Comparison of ENCODE assay signal across 17 cellular contexts in genomic region chr11:43222215-43222614, GRCh38.
"Had no signal": no experiment of that assay in that cellular context is flagged by ENCODE, and none has a peak within 500 bp of the region (broad histone marks: within the 10 kb centered on the region; RNA-seq: fewer than 3 reads in every experiment).

No MANE protein-coding gene starts in this region.

- H3K4me1 Mint-ChIP-seq: memory B cell, natural killer cell had no signal

- H3K27ac Mint-ChIP-seq: activated CD8-positive, alpha-beta T cell treated with anti-CD3 and anti-CD28 coated beads for 36 hours; memory B cell; natural killer cell had no signal

- H3K9me3 Mint-ChIP-seq: activated T-cell treated with anti-CD3 and anti-CD28 coated beads, Interleukin-2, amount 50 U/mL, for 4 hours had no signal

- ATAC-seq: activated CD8-positive, alpha-beta T cell treated with anti-CD3 and anti-CD28 coated beads for 36 hours; activated T-cell treated with anti-CD3 and anti-CD28 coated beads, Interleukin-2, amount 50 U/mL, for 4 hours; natural killer cell; right cardiac atrium; stimulated activated naive CD8-positive, alpha-beta T cell treated with anti-CD3 and anti-CD28 coated beads, Interleukin-15, Interleukin-2, amounts not matched to agents 100 U/mL and 50 U/mL, for 24 hours had no signal

- H3K27me3 Mint-ChIP-seq: memory B cell had no signal

- DNase-seq: activated CD4-positive, alpha-beta T cell treated with anti-CD3 and anti-CD28 coated beads for 4 hours; activated CD8-positive, alpha-beta T cell treated with anti-CD3 and anti-CD28 coated beads for 36 hours; activated effector memory CD4-positive, alpha-beta T cell treated with Interleukin-2 at 50 U/mL for 16 hours; activated naive CD4-positive, alpha-beta T cell treated with anti-CD3 and anti-CD28 coated beads, Interleukin-2, amount 50 U/mL, for 16 hours; activated T-cell treated with anti-CD3 and anti-CD28 coated beads, Interleukin-2, amount 50 U/mL, for 4 hours; erythroblast; left ventricle myocardium inferior; natural killer cell; nucleus accumbens; right cardiac atrium; stimulated activated CD4-positive, alpha-beta T cell treated with anti-CD3 and anti-CD28 coated beads, Interleukin-4, amount 100 ng/mL, for 4 hours; stimulated activated CD8-positive, alpha-beta memory T cell treated with anti-CD3 and anti-CD28 coated beads, Interleukin-4, amount 100 ng/mL, for 48 hours; stimulated activated naive CD8-positive, alpha-beta T cell treated with anti-CD3 and anti-CD28 coated beads, Interleukin-15, Interleukin-2, amounts not matched to agents 100 U/mL and 50 U/mL, for 24 hours; T-helper 2 cell had no signal

- H3K4me3 Mint-ChIP-seq: activated CD8-positive, alpha-beta T cell treated with anti-CD3 and anti-CD28 coated beads for 36 hours; activated T-cell treated with anti-CD3 and anti-CD28 coated beads, Interleukin-2, amount 50 U/mL, for 4 hours; memory B cell; natural killer cell had no signal

- H3K4me3 ChIP-seq: cardiac muscle cell, left ventricle myocardium inferior, skin epidermis had no signal
